ENCODE assay signal across 23 cellular contexts in the genomic region with DNA sequence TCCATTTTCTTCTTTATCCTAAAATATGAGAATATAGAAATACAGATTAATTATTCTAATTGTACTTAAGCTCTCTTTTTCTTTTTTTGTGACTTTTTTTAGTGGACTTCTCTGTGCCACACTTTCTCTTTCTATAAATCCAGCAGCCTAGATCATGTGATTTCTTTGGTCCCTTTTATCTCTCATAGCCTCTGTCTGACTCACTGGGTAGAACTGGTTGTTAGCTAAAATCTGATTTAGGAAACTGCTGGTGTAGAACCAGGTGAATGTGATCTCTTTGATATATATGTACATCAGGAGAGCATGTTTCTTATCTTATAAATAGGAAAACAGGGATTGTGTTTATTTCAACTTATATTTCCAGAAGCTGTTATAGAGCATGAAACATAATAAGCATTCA.
"Had no signal": no experiment of that assay in that cellular context is flagged by ENCODE, and none has a peak within 500 bp of the region (broad histone marks: within the 10 kb centered on the region; RNA-seq: fewer than 3 reads in every experiment).

No MANE protein-coding gene starts in this region.

- H3K4me3 ChIP-seq: left lung, mucosa of descending colon, pancreas, tibial nerve, vagina had no signal

- H3K9me3 Mint-ChIP-seq: activated naive CD4-positive, alpha-beta T cell treated with anti-CD3 and anti-CD28 coated beads, Interleukin-2, amount 10 ng/mL, durations not matched to agents 7 days and 5 days; activated T-helper 2 cell treated with anti-CD3 and anti-CD28 coated beads, Interferon-gamma antibody, Interleukin-2, Interleukin-4, amounts not matched to agents 10 μg/mL and 5 μg/mL and 100 μg/mL, durations not matched to agents 14 hours and 24 hours and 36 hours; effector memory CD8-positive, alpha-beta T cell; T-helper 2 cell treated with Interferon-gamma antibody and Interleukin-4, amounts not matched to agents 5 μg/mL and 100 μg/mL, for 36 hours had no signal

- H3K4me1 ChIP-seq: left lung, tibial nerve, vagina had no signal

- ATAC-seq: effector memory CD8-positive, alpha-beta T cell; left lung; mucosa of descending colon; naive thymus-derived CD4-positive, alpha-beta T cell; pancreas had no signal

- H3K9me3 ChIP-seq: left lung, mucosa of descending colon, pancreas, vagina had no signal

- H3K4me1 Mint-ChIP-seq: brain had no signal

- H3K27ac ChIP-seq: epithelial cell of prostate, left lung, pancreas, tibial nerve, vagina had no signal

- H3K27me3 ChIP-seq: left lung, pancreas, tibial nerve, vagina had no signal

- H3K27me3 Mint-ChIP-seq: activated naive CD4-positive, alpha-beta T cell treated with anti-CD3 and anti-CD28 coated beads, Interleukin-2, amount 10 ng/mL, durations not matched to agents 7 days and 5 days; brain; effector memory CD8-positive, alpha-beta T cell; naive thymus-derived CD4-positive, alpha-beta T cell had no signal

- H3K4me3 Mint-ChIP-seq: activated naive CD4-positive, alpha-beta T cell treated with anti-CD3 and anti-CD28 coated beads, Interleukin-2, amount 10 ng/mL, durations not matched to agents 7 days and 5 days; brain; effector memory CD8-positive, alpha-beta T cell; naive thymus-derived CD4-positive, alpha-beta T cell; T-helper 2 cell treated with Interferon-gamma antibody and Interleukin-4, amounts not matched to agents 5 μg/mL and 100 μg/mL, for 36 hours had no signal

- DNase-seq: activated CD4-positive, alpha-beta T cell treated with anti-CD3 and anti-CD28 coated beads, Interleukin-2, amount 50 U/mL, for 1 hour; activated CD4-positive, CD25-positive, alpha-beta regulatory T cell; activated naive CD4-positive, alpha-beta T cell treated with anti-CD3 and anti-CD28 coated beads, Interleukin-2, amount 10 ng/mL, durations not matched to agents 7 days and 5 days; activated T-cell treated with anti-CD3 and anti-CD28 coated beads, Interleukin-2, amount 50 U/mL, for 1 hour; cerebellar nuclear complex; dermis blood vessel endothelial cell; effector memory CD8-positive, alpha-beta T cell; islet precursor cell; left lung; mucosa of descending colon; naive thymus-derived CD4-positive, alpha-beta T cell; pancreas; retina; stimulated activated CD4-positive, alpha-beta T cell treated with anti-CD3 and anti-CD28 coated beads, Interleukin-4, amount 100 ng/mL, for 4 hours; stimulated activated CD8-positive, alpha-beta memory T cell treated with anti-CD3 and anti-CD28 coated beads, Interleukin-4, amount 100 ng/mL, for 48 hours; stimulated activated naive CD4-positive, alpha-beta T cell treated with Interleukin-2 at 50 U/mL for 16 hours; substantia nigra had no signal

- H3K36me3 ChIP-seq: left lung, pancreas, tibial nerve, vagina had no signal

- H3K27ac Mint-ChIP-seq: activated naive CD4-positive, alpha-beta T cell treated with anti-CD3 and anti-CD28 coated beads, Interleukin-2, amount 10 ng/mL, durations not matched to agents 7 days and 5 days; activated T-helper 2 cell treated with anti-CD3 and anti-CD28 coated beads, Interferon-gamma antibody, Interleukin-2, Interleukin-4, amounts not matched to agents 10 μg/mL and 5 μg/mL and 100 μg/mL, durations not matched to agents 14 hours and 24 hours and 36 hours; brain; effector memory CD8-positive, alpha-beta T cell; naive thymus-derived CD4-positive, alpha-beta T cell; T-helper 2 cell treated with Interferon-gamma antibody and Interleukin-4, amounts not matched to agents 5 μg/mL and 100 μg/mL, for 36 hours had no signal
